In the genomic region with DNA sequence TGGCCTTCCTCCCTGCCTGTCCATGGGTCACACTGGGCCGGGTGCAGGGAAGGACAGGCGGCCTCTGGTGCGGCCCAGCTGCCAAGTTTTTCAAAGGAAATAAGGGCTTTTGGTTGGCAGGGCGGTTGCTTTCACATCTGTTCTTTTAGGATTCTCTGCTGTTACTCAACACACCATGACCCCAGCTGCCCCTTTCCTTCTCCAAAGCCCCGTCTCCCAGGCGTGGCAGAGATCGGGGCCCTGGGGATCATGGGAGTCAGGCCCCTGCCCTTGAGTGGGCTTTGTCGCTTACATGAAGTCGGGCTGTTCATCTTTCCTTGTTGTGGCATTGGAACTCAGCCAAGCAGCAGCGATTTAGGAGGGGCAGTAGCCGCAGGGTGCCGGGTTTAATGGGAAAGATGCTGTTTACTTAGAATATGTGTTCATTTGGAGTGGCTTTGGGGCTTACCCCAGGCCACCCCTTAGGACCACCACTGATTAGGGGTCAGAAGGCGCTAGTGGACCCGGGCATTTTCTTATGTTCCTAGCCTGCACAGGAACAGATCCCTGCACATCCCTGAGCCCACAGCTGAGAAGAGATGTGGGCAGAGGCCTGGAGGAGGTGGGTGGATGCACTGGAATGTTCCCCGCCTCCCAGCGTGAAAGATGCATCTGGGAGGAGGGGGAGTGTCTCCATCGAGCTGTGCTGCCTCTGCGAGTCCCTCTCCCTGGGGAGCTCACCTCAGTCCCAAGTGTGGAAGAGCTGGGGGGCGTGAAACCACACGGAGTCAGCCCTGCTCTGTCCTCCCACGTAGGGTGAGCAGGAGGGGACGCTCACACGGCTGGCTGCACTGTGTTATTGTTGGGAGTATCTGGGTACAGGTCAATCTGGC, we compare ENCODE assay signal across 10 cellular contexts. TPM values are rescaled to one million over a fixed set of nuclear protein-coding genes. Genes with fewer than 3 reads are reported as not detected.
DNase-seq lines count a peak whose midpoint lies in the region; ATAC-seq and TF ChIP-seq lines count a peak whose summit lies in the region.
"Had no signal": no experiment of that assay in that cellular context is flagged by ENCODE, and none has a peak within 500 bp of the region (broad histone marks: within the 10 kb centered on the region; RNA-seq: fewer than 3 reads in every experiment).

No MANE protein-coding gene starts in this region.

- CTCF ChIA-PET in WTC11 (lab: Charles Lee): interaction anchor here (0.9 to 2.3 kb wide), 4 partner anchors 9 to 68 kb away, joined by 3 to 8 read pairs (median 4); no protein-coding TSS in a partner anchor

- intact Hi-C loops in left lung (cut with DNase I): no loop called here

- ATAC-seq in WTC11 (peak; percentile 50; the same call in 1 of the 2 replicates), left lung (peak; percentile 42), HG02798 (IDR thresholded peaks at IDR 0.05; ENCODE audit: poor library complexity, unreplicated experiment) (no peak)
- no peak for ATAC-seq in activated T-cell treated with anti-CD3 and anti-CD28 coated beads, Interleukin-2, amount 50 U/mL, for 4 hours
- ATAC-seq: activated T-cell treated with anti-CD3 and anti-CD28 coated beads, Interleukin-2, amount 50 U/mL, for 72 hours had no signal

- peak overlapping the region in 1 of 2 donors; percentile 18 for H3K27ac ChIP-seq in left lung
- H3K27ac ChIP-seq: 22Rv1 had no signal

- H3K27ac Mint-ChIP-seq in WTC11 (peak overlapping the region; percentile 27; the same call in 1 of the 2 replicates), type B pancreatic cell (peak overlapping the region; percentile 72), endothelial cell (ENCODE audit: unreplicated experiment) (no peak overlapping the region)
- H3K27ac Mint-ChIP-seq: activated T-cell treated with anti-CD3 and anti-CD28 coated beads, Interleukin-2, amount 50 U/mL, for 72 hours had no signal

- H3K4me3 ChIP-seq in left lung: no peak overlapping the region

- no peaks in the 10 kb centered on the region for H3K9me3 ChIP-seq in left lung

- H3K4me3 Mint-ChIP-seq in WTC11 (no peak overlapping the region), type B pancreatic cell (peak overlapping the region; percentile 35), endothelial cell (ENCODE audit: unreplicated experiment) (no peak overlapping the region)
- no peak overlapping the region for H3K4me3 Mint-ChIP-seq in activated T-cell treated with anti-CD3 and anti-CD28 coated beads, Interleukin-2, amount 50 U/mL, for 4 hours
- H3K4me3 Mint-ChIP-seq: activated T-cell treated with anti-CD3 and anti-CD28 coated beads, Interleukin-2, amount 50 U/mL, for 72 hours had no signal

- H3K27me3 ChIP-seq in left lung: no peaks in the 10 kb centered on the region

- H3K27me3 Mint-ChIP-seq in WTC11 (ENCODE audit: low read depth) (no peaks in the 10 kb centered on the region), type B pancreatic cell (no peaks in the 10 kb centered on the region), endothelial cell (ENCODE audit: unreplicated experiment) (no peaks in the 10 kb centered on the region)
- H3K27me3 Mint-ChIP-seq in activated T-cell treated with anti-CD3 and anti-CD28 coated beads, Interleukin-2, amount 50 U/mL, for 4 hours (ENCODE audit: low read depth): no peaks in the 10 kb centered on the region

- H3K9me3 Mint-ChIP-seq in WTC11 (peaks cover 8% of the 10 kb centered on the region), type B pancreatic cell (no peaks in the 10 kb centered on the region), endothelial cell (ENCODE audit: unreplicated experiment) (no peaks in the 10 kb centered on the region)
- no peaks in the 10 kb centered on the region for H3K9me3 Mint-ChIP-seq in activated T-cell treated with anti-CD3 and anti-CD28 coated beads, Interleukin-2, amount 50 U/mL, for 4 hours

- DNase-seq in DMS79 treated with DMSO at 0.1 percent for 48 hours (lab: John Stamatoyannopoulos, UW): peak; percentile 22
- DNase-seq in DMS79 (lab: John Stamatoyannopoulos, UW): no peak
- no peak for DNase-seq in WTC11 (ENCODE audit: low spot score)
- peak in 1 of 2 donors; percentile 40 for DNase-seq in left lung
- peak; percentile 65 for DNase-seq in type B pancreatic cell (ENCODE audit: extremely low spot score, unreplicated experiment)
- no peak for DNase-seq in endothelial cell (ENCODE audit: low spot score)
- no peak for DNase-seq in activated T-cell treated with anti-CD3 and anti-CD28 coated beads, Interleukin-2, amount 50 U/mL, for 4 hours
- DNase-seq: activated T-cell treated with anti-CD3 and anti-CD28 coated beads, Interleukin-2, amount 50 U/mL, for 72 hours had no signal

- H3K36me3 Mint-ChIP-seq in WTC11 (no peaks in the 10 kb centered on the region), type B pancreatic cell (peaks cover 3% of the 10 kb centered on the region), endothelial cell (ENCODE audit: low read depth, unreplicated experiment) (no peaks in the 10 kb centered on the region)
- H3K36me3 Mint-ChIP-seq in activated T-cell treated with anti-CD3 and anti-CD28 coated beads, Interleukin-2, amount 50 U/mL, for 4 hours (ENCODE audit: insufficient read depth): no peaks in the 10 kb centered on the region

- peaks cover 11 to 40% of the 10 kb centered on the region in 2 donors for H3K4me1 ChIP-seq in left lung

- H3K36me3 ChIP-seq in left lung: no peaks in the 10 kb centered on the region

- H3K4me1 Mint-ChIP-seq in WTC11: peaks cover 13% of the 10 kb centered on the region
- peaks cover 39% of the 10 kb centered on the region for H3K4me1 Mint-ChIP-seq in type B pancreatic cell (ENCODE audit: unreplicated experiment)
- no peaks in the 10 kb centered on the region for H3K4me1 Mint-ChIP-seq in endothelial cell (ENCODE audit: unreplicated experiment)
- H3K4me1 Mint-ChIP-seq in activated T-cell treated with anti-CD3 and anti-CD28 coated beads, Interleukin-2, amount 50 U/mL, for 4 hours (ENCODE audit: low read depth): peaks cover 27% of the 10 kb centered on the region

- no peak for TF ChIP-seq CTCF in WTC11 (IDR thresholded peaks at IDR 0.05)
- TF ChIP-seq CTCF in left lung (IDR thresholded peaks at IDR 0.05): no peak
- no peak for TF ChIP-seq CTCF in type B pancreatic cell (conservative IDR thresholded peaks at IDR 0.05)
- no peak for TF ChIP-seq CTCF in endothelial cell (IDR thresholded peaks at IDR 0.05; ENCODE audit: unreplicated experiment)

- POLR2A ChIA-PET in WTC11 (lab: Charles Lee): no interaction called here

TF ChIP-seq in WTC11, 78 proteins besides CTCF, POLR2A, EP300 and RAD21 (continues in another document):
- TF ChIP-seq, protein P1, sequence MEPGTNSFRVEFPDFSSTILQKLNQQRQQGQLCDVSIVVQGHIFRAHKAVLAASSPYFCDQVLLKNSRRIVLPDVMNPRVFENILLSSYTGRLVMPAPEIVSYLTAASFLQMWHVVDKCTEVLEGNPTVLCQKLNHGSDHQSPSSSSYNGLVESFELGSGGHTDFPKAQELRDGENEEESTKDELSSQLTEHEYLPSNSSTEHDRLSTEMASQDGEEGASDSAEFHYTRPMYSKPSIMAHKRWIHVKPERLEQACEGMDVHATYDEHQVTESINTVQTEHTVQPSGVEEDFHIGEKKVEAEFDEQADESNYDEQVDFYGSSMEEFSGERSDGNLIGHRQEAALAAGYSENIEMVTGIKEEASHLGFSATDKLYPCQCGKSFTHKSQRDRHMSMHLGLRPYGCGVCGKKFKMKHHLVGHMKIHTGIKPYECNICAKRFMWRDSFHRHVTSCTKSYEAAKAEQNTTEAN (CRISPR knock-in tag; IDR thresholded peaks at IDR 0.05): no peak
- no peak for TF ChIP-seq JUN (CRISPR knock-in tag; IDR thresholded peaks at IDR 0.05)
- TF ChIP-seq, protein P2, sequence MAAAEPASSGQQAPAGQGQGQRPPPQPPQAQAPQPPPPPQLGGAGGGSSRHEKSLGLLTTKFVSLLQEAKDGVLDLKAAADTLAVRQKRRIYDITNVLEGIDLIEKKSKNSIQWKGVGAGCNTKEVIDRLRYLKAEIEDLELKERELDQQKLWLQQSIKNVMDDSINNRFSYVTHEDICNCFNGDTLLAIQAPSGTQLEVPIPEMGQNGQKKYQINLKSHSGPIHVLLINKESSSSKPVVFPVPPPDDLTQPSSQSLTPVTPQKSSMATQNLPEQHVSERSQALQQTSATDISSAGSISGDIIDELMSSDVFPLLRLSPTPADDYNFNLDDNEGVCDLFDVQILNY (CRISPR knock-in tag; IDR thresholded peaks at IDR 0.05): no peak
- no peak for TF ChIP-seq ELF4 (CRISPR knock-in tag; IDR thresholded peaks at IDR 0.05; ENCODE audit: low read depth)
- no peak for TF ChIP-seq ZNF121 (CRISPR knock-in tag; IDR thresholded peaks at IDR 0.05)
- TF ChIP-seq NR2C2 (CRISPR knock-in tag; IDR thresholded peaks at IDR 0.05): no peak
- TF ChIP-seq, protein P3, sequence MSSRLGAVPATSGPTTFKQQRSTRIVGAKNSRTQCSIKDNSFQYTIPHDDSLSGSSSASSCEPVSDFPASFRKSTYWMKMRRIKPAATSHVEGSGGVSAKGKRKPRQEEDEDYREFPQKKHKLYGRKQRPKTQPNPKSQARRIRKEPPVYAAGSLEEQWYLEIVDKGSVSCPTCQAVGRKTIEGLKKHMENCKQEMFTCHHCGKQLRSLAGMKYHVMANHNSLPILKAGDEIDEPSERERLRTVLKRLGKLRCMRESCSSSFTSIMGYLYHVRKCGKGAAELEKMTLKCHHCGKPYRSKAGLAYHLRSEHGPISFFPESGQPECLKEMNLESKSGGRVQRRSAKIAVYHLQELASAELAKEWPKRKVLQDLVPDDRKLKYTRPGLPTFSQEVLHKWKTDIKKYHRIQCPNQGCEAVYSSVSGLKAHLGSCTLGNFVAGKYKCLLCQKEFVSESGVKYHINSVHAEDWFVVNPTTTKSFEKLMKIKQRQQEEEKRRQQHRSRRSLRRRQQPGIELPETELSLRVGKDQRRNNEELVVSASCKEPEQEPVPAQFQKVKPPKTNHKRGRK (CRISPR knock-in tag; IDR thresholded peaks at IDR 0.05; ENCODE audit: borderline replicate concordance): no peak
- TF ChIP-seq, protein P4, sequence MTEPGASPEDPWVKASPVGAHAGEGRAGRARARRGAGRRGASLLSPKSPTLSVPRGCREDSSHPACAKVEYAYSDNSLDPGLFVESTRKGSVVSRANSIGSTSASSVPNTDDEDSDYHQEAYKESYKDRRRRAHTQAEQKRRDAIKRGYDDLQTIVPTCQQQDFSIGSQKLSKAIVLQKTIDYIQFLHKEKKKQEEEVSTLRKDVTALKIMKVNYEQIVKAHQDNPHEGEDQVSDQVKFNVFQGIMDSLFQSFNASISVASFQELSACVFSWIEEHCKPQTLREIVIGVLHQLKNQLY (CRISPR knock-in tag; IDR thresholded peaks at IDR 0.05): no peak
- no peak for TF ChIP-seq ZNF416 (CRISPR knock-in tag; IDR thresholded peaks at IDR 0.05)
- TF ChIP-seq MXD4 (CRISPR knock-in tag; IDR thresholded peaks at IDR 0.05; ENCODE audit: borderline replicate concordance): no peak

RNA-seq across cellular contexts. Expression of a gene that starts 6.8 kb away (rescaled TPM):
- total RNA-seq in WTC11 (2021): 5.9 to 8.0 TPM (median 6.6 TPM) in 3 replicates
- 100 to 1,000 TPM in 1 of 2 donors, 10 to 100 TPM in 1; 77.6 to 116 TPM for total RNA-seq in left lung
- 16.8 and 32.8 TPM in 2 replicates for total RNA-seq in type B pancreatic cell (ENCODE audit: low replicate concordance)
- 3.2 TPM for total RNA-seq in endothelial cell (ENCODE audit: unreplicated experiment)
- total RNA-seq in activated T-cell treated with anti-CD3 and anti-CD28 coated beads, Interleukin-2, amount 50 U/mL, for 4 hours: 10 to 100 TPM; 61.7 to 77.6 (median 70.7) TPM

Comparison
In these comparisons a context has a peak if more than half of its experiments do, and no peak if none do; other contexts are left out.
1. DNase-seq: peak in DMS79 treated with DMSO at 0.1 percent for 48 hours (single experiment) and type B pancreatic cell (single experiment); none in DMS79 (single experiment), WTC11 (single experiment), endothelial cell (single experiment) and activated T-cell treated with anti-CD3 and anti-CD28 coated beads, Interleukin-2, amount 50 U/mL, for 4 hours (single experiment).
2. ATAC-seq: peak in WTC11 (single experiment) and left lung (single experiment); none in HG02798 (single experiment) and activated T-cell treated with anti-CD3 and anti-CD28 coated beads, Interleukin-2, amount 50 U/mL, for 4 hours (0 of 2).